10 cellular contexts compared by ENCODE assay signal in genomic region chr7:6753964-6754363, GRCh38. TPM values are rescaled to one million over a fixed set of nuclear protein-coding genes. Genes with fewer than 3 reads are reported as not detected.
DNase-seq lines count a peak whose midpoint lies in the region; ATAC-seq and TF ChIP-seq lines count a peak whose summit lies in the region.
"Not testable (repeated sequence)": the region's sequence is repeated elsewhere in the genome, so short reads cannot be mapped to it uniquely, and the experiment has no call there.
"Had no signal": no experiment of that assay in that cellular context is flagged by ENCODE, and none has a peak within 500 bp of the region (broad histone marks: within the 10 kb centered on the region; RNA-seq: fewer than 3 reads in every experiment).

Gene RSPH10B2, plus strand, starts transcription at chr7:6754103. Its CDS starts 3,575 bp downstream, at chr7:6757678.

- not testable (repeated sequence) for H3K9me3 Mint-ChIP-seq in Calu3 (ENCODE audit: low read depth, unreplicated experiment); activated CD8-positive, alpha-beta T cell treated with anti-CD3 and anti-CD28 coated beads for 36 hours; neural progenitor cell; stimulated activated naive CD8-positive, alpha-beta T cell treated with anti-CD3 and anti-CD28 coated beads, Interleukin-15, amount 100 ng/mL, for 72 hours

- not testable (repeated sequence) for H3K36me3 Mint-ChIP-seq in Calu3 (ENCODE audit: insufficient read depth, unreplicated experiment); activated CD8-positive, alpha-beta T cell treated with anti-CD3 and anti-CD28 coated beads for 36 hours (ENCODE audit: low read depth); neural progenitor cell

- not testable (repeated sequence) for H3K9ac ChIP-seq in HUES6 (ENCODE audit: low read length); neural progenitor cell

- H3K36me3 ChIP-seq in HUES6 (ENCODE audit: control insufficient read depth, insufficient read depth, low read length); heart left ventricle; neural progenitor cell: not testable (repeated sequence)

- not testable (repeated sequence) for H3K27ac ChIP-seq in HUES6 (ENCODE audit: low read depth, low read length); heart left ventricle; neural progenitor cell

- intact Hi-C loops in Calu3 (cut with micrococcal nuclease; ENCODE audit: unreplicated experiment); activated CD8-positive, alpha-beta T cell treated with anti-CD3 and anti-CD28 coated beads for 36 hours (cut with micrococcal nuclease); heart left ventricle (cut with DNase I): not testable (repeated sequence)

- H3K4me3 ChIP-seq in HUES6 (ENCODE audit: low read depth, low read length) (peak within 1 kb of the TSS; percentile 50), heart left ventricle (peak within 1 kb of the TSS in 3 of 12 donors; percentile 16 to 25 (median 21)), neural progenitor cell (peak within 1 kb of the TSS; percentile 36)

- 3 to 14% (median 5%) methylated on average over 11 to 25 of the region's 38 CpGs; no CpG with 5 or more reads in 1 of the 4 donors for WGBS in heart left ventricle, 4 donors

- H3F3A ChIP-seq in neural progenitor cell (ENCODE audit: low read depth) = not testable (repeated sequence)

- POLR2A ChIA-PET in activated CD8-positive, alpha-beta T cell treated with anti-CD3 and anti-CD28 coated beads for 36 hours (lab: Charles Lee) = not testable (repeated sequence)

- H3K27ac Mint-ChIP-seq in Calu3 (ENCODE audit: unreplicated experiment); activated CD8-positive, alpha-beta T cell treated with anti-CD3 and anti-CD28 coated beads for 36 hours; neural progenitor cell; stimulated activated naive CD8-positive, alpha-beta T cell treated with anti-CD3 and anti-CD28 coated beads, Interleukin-15, amount 100 ng/mL, for 72 hours: not testable (repeated sequence)

- TF ChIP-seq CTCF in Calu3 (IDR thresholded peaks at IDR 0.05; ENCODE audit: unreplicated experiment); activated CD8-positive, alpha-beta T cell treated with anti-CD3 and anti-CD28 coated beads for 36 hours (IDR thresholded peaks at IDR 0.05); heart left ventricle (IDR thresholded peaks at IDR 0.05); neural progenitor cell (IDR thresholded peaks at IDR 0.05): not testable (repeated sequence)

- not testable (repeated sequence) for H3K4me1 ChIP-seq in HUES6 (ENCODE audit: control insufficient read depth, insufficient read depth, low read length); heart left ventricle; neural progenitor cell

- not testable (repeated sequence) for BruUV-seq in Calu3 (replicated peaks; lab: Mats Ljungman, UMichigan)

- not testable (repeated sequence) for H3K27me3 Mint-ChIP-seq in Calu3 (ENCODE audit: unreplicated experiment); activated CD8-positive, alpha-beta T cell treated with anti-CD3 and anti-CD28 coated beads for 36 hours; neural progenitor cell (ENCODE audit: insufficient read depth, low read depth); stimulated activated naive CD8-positive, alpha-beta T cell treated with anti-CD3 and anti-CD28 coated beads, Interleukin-15, amount 100 ng/mL, for 72 hours

- CTCF ChIA-PET in Calu3 (lab: Charles Lee); activated CD8-positive, alpha-beta T cell treated with anti-CD3 and anti-CD28 coated beads for 36 hours (lab: Charles Lee): not testable (repeated sequence)

- H3K4me2 ChIP-seq in neural progenitor cell = peak within 1 kb of the TSS; percentile 68

- ATAC-seq in activated CD8-positive, alpha-beta T cell treated with anti-CD3 and anti-CD28 coated beads for 36 hours = peak; percentile 27
- ATAC-seq in heart left ventricle (peak in 3 of 4 donors; percentile 61 to 80 (median 77)), left lobe of liver (peak; percentile 36)
- peak; percentile 22 for ATAC-seq in stimulated activated naive CD8-positive, alpha-beta T cell treated with anti-CD3 and anti-CD28 coated beads, Interleukin-15, amount 100 ng/mL, for 72 hours

- DNase-seq in Calu3 = peak; percentile 4
- DNase-seq in activated CD8-positive, alpha-beta T cell treated with anti-CD3 and anti-CD28 coated beads for 36 hours; heart left ventricle; left lobe of liver (ENCODE audit: low spot score); stimulated activated naive CD8-positive, alpha-beta T cell treated with anti-CD3 and anti-CD28 coated beads, Interleukin-15, amount 100 ng/mL, for 72 hours: not testable (repeated sequence)
- peak; percentile 4 for DNase-seq in dermis blood vessel endothelial cell
- peak; percentile 8 for DNase-seq in neural progenitor cell (ENCODE audit: low spot score)

- not testable (repeated sequence) for H3K4me3 Mint-ChIP-seq in Calu3 (ENCODE audit: low read depth, unreplicated experiment); activated CD8-positive, alpha-beta T cell treated with anti-CD3 and anti-CD28 coated beads for 36 hours; neural progenitor cell; stimulated activated naive CD8-positive, alpha-beta T cell treated with anti-CD3 and anti-CD28 coated beads, Interleukin-15, amount 100 ng/mL, for 72 hours

- not testable (repeated sequence) for H3K4me1 Mint-ChIP-seq in Calu3 (ENCODE audit: low read depth, unreplicated experiment); activated CD8-positive, alpha-beta T cell treated with anti-CD3 and anti-CD28 coated beads for 36 hours (ENCODE audit: low read depth); neural progenitor cell; stimulated activated naive CD8-positive, alpha-beta T cell treated with anti-CD3 and anti-CD28 coated beads, Interleukin-15, amount 100 ng/mL, for 72 hours

- H4K20me1 ChIP-seq in neural progenitor cell (ENCODE audit: low read depth) = not testable (repeated sequence)

- TF ChIP-seq POLR2A in heart left ventricle (IDR thresholded peaks at IDR 0.05) = not testable (repeated sequence)

- not testable (repeated sequence) for H3K27me3 ChIP-seq in HUES6 (ENCODE audit: control insufficient read depth, insufficient read depth, low read length); heart left ventricle; neural progenitor cell

- not testable (repeated sequence) for H3K79me2 ChIP-seq in neural progenitor cell (ENCODE audit: low read depth)

- H2AFZ ChIP-seq in neural progenitor cell (replicated peaks) = not testable (repeated sequence)

- not testable (repeated sequence) for H3K9me3 ChIP-seq in HUES6 (ENCODE audit: control insufficient read depth, insufficient read depth, low read depth, low read length); heart left ventricle; neural progenitor cell (ENCODE audit: low read depth)

RNA-seq across cellular contexts. Expression of gene RSPH10B2, which starts in this region (rescaled TPM):
- total RNA-seq in Calu3 (2022) = 0.29 and 0.71 TPM in 2 replicates
- under 1 TPM; 0.63 TPM for total RNA-seq in activated CD8-positive, alpha-beta T cell treated with anti-CD3 and anti-CD28 coated beads for 36 hours
- total RNA-seq in dermis blood vessel endothelial cell = 0.19 and 0.34 TPM in 2 replicates
- not detected for total RNA-seq in heart left ventricle
- not detected for polyA plus RNA-seq in heart left ventricle
- not detected for total RNA-seq in left lobe of liver
- 0.93 TPM in 1 of 2 replicates, not detected in the other for total RNA-seq in neural progenitor cell (ENCODE audit: low replicate concordance)
- total RNA-seq: A172, Peyer's patch had no signal

Comparison
In these comparisons a context has a peak if more than half of its experiments do, and no peak if none do; other contexts are left out.
1. Peak in DNase-seq in Calu3; RNA of the gene not detected or under 1 TPM.
2. Peak in ATAC-seq in activated CD8-positive, alpha-beta T cell treated with anti-CD3 and anti-CD28 coated beads for 36 hours; RNA of the gene not detected or under 1 TPM.
3. Peak in DNase-seq in dermis blood vessel endothelial cell; RNA of the gene not detected or under 1 TPM.
4. Peak in ATAC-seq in heart left ventricle; RNA of the gene not detected or under 1 TPM.
5. Peak in ATAC-seq in left lobe of liver; RNA of the gene not detected or under 1 TPM.
6. Peak in DNase-seq, H3K4me3 ChIP-seq and H3K4me2 ChIP-seq in neural progenitor cell; RNA of the gene not detected or under 1 TPM.
7. ATAC-seq: peak in every context shown above with its lines; median percentile 77 in heart left ventricle; 36 in left lobe of liver; 27 in activated CD8-positive, alpha-beta T cell treated with anti-CD3 and anti-CD28 coated beads for 36 hours; 22 in stimulated activated naive CD8-positive, alpha-beta T cell treated with anti-CD3 and anti-CD28 coated beads, Interleukin-15, amount 100 ng/mL, for 72 hours.